ENCODE assay signal across 1 cellular context in genomic region chr17:80750263-80750662, GRCh38.
TF ChIP-seq lines count a peak whose summit lies in the region.

No MANE protein-coding gene starts in this region.

TF ChIP-seq in IMR-90, 13 proteins besides CTCF, POLR2A, EP300 and RAD21:
- TF ChIP-seq RCOR1 (IDR thresholded peaks at IDR 0.05; ENCODE audit: insufficient replicate concordance, low read length), result no peak
- TF ChIP-seq MAFK (IDR thresholded peaks at IDR 0.05; ENCODE audit: low read depth, low read length), result no peak
- no peak for TF ChIP-seq BHLHE40 (IDR thresholded peaks at IDR 0.05; ENCODE audit: low read depth, low read length)
